In genomic region chr6:2713473-2714358, GRCh38 we compare ENCODE assay signal across 17 cellular contexts. TPM values are rescaled to one million over a fixed set of nuclear protein-coding genes. Genes with fewer than 3 reads are reported as not detected.
DNase-seq lines count a peak whose midpoint lies in the region; ATAC-seq and TF ChIP-seq lines count a peak whose summit lies in the region.
"Had no signal": no experiment of that assay in that cellular context is flagged by ENCODE, and none has a peak within 500 bp of the region (broad histone marks: within the 10 kb centered on the region; RNA-seq: fewer than 3 reads in every experiment).

No MANE protein-coding gene starts in this region.

- H3K9me3 Mint-ChIP-seq in stimulated activated naive B cell treated with anti-CD40 and anti-IgM and Interleukin-4, amounts not matched to agents 10 μg/mL and 1 μg/mL and 100 μg/mL, for 72 hours: peaks cover 7 to 10% of the 10 kb centered on the region in 2 donors

- TF ChIP-seq POLR2A in testis (IDR thresholded peaks at IDR 0.05): no peak

- H3K27me3 ChIP-seq in testis: no peaks in the 10 kb centered on the region
- H3K27me3 ChIP-seq: tibial nerve had no signal

- peaks cover 0 to 4% of the 10 kb centered on the region in 2 donors for H3K4me1 Mint-ChIP-seq in stimulated activated naive B cell treated with anti-CD40 and anti-IgM and Interleukin-4, amounts not matched to agents 10 μg/mL and 1 μg/mL and 100 μg/mL, for 72 hours
- H3K4me1 Mint-ChIP-seq: nephron progenitor cell had no signal

- peak overlapping the region; percentile 56 for H3K27ac Mint-ChIP-seq in stimulated activated naive B cell treated with anti-CD40 and anti-IgM and Interleukin-4, amounts not matched to agents 10 μg/mL and 1 μg/mL and 100 μg/mL, for 72 hours
- H3K27ac Mint-ChIP-seq: activated CD8-positive, alpha-beta T cell treated with anti-CD3 and anti-CD28 coated beads, Interleukin-2, amount 10 ng/mL, durations not matched to agents 7 days and 5 days; nephron progenitor cell had no signal

- no peaks in the 10 kb centered on the region for H3K9me3 ChIP-seq in testis

- peaks cover 5% of the 10 kb centered on the region in 2 donors for H3K27me3 Mint-ChIP-seq in stimulated activated naive B cell treated with anti-CD40 and anti-IgM and Interleukin-4, amounts not matched to agents 10 μg/mL and 1 μg/mL and 100 μg/mL, for 72 hours

- ATAC-seq in esophagus mucosa (peak; percentile 72), HG02642 (IDR thresholded peaks at IDR 0.05; ENCODE audit: poor library complexity, unreplicated experiment) (no peak)
- ATAC-seq in stimulated activated naive B cell treated with anti-CD40 and anti-IgM and Interleukin-4, amounts not matched to agents 10 μg/mL and 1 μg/mL and 100 μg/mL, for 72 hours (replicated peaks): no peak
- ATAC-seq: activated CD8-positive, alpha-beta T cell treated with anti-CD3 and anti-CD28 coated beads, Interleukin-2, amount 10 ng/mL, durations not matched to agents 7 days and 5 days had no signal

- intact Hi-C loops in testis (cut with DNase I; ENCODE audit: low total_unique reads): no loop called here

- H3K36me3 Mint-ChIP-seq in stimulated activated naive B cell treated with anti-CD40 and anti-IgM and Interleukin-4, amounts not matched to agents 10 μg/mL and 1 μg/mL and 100 μg/mL, for 72 hours: peaks cover 4 to 7% of the 10 kb centered on the region in 2 donors

- no peaks in the 10 kb centered on the region for H3K36me3 ChIP-seq in testis (ENCODE audit: low read depth, missing control alignments)
- H3K36me3 ChIP-seq: tibial nerve had no signal

- no peaks in the 10 kb centered on the region for H3K4me1 ChIP-seq in testis

- DNase-seq in DMS53 (lab: John Stamatoyannopoulos, UW): peak; percentile 7
- no peak for DNase-seq in DMS53 treated with DMSO at 0.1 percent for 48 hours (lab: John Stamatoyannopoulos, UW; ENCODE audit: unreplicated experiment)
- DNase-seq in OCI-M1 (lab: John Stamatoyannopoulos, UW): peak; percentile 32
- no peak for DNase-seq in stimulated activated naive B cell treated with anti-CD40 and anti-IgM and Interleukin-4, amounts not matched to agents 10 μg/mL and 1 μg/mL and 100 μg/mL, for 72 hours
- DNase-seq in NCI-H510A (lab: John Stamatoyannopoulos, UW): no peak
- no peak for DNase-seq in testis
- DNase-seq: activated CD8-positive, alpha-beta T cell treated with anti-CD3 and anti-CD28 coated beads, Interleukin-2, amount 10 ng/mL, durations not matched to agents 7 days and 5 days; activated naive CD4-positive, alpha-beta T cell treated with Interleukin-2 at 50 U/mL for 16 hours; foreskin melanocyte; kidney; NCI-H1930; nephron progenitor cell; T-helper 2 cell had no signal

- no peak overlapping the region for H3K4me3 Mint-ChIP-seq in stimulated activated naive B cell treated with anti-CD40 and anti-IgM and Interleukin-4, amounts not matched to agents 10 μg/mL and 1 μg/mL and 100 μg/mL, for 72 hours
- H3K4me3 Mint-ChIP-seq: activated CD8-positive, alpha-beta T cell treated with anti-CD3 and anti-CD28 coated beads, Interleukin-2, amount 10 ng/mL, durations not matched to agents 7 days and 5 days; nephron progenitor cell had no signal

- H3K27ac ChIP-seq in testis: no peak overlapping the region
- H3K27ac ChIP-seq: 22Rv1, tibial nerve had no signal

- no peak overlapping the region for H3K4me3 ChIP-seq in testis
- H3K4me3 ChIP-seq: tibial nerve had no signal

- TF ChIP-seq CTCF in testis (IDR thresholded peaks at IDR 0.05): no peak

- 88 to 90% methylated on average over 11 of the region's 11 CpGs for WGBS in testis, 2 donors

RNA-seq across cellular contexts. Expression of gene MYLK4, which starts 37.0 kb away (rescaled TPM):
- total RNA-seq in esophagus mucosa: 0.84 TPM
- 1 to 10 TPM in 1 of 2 donors, under 1 TPM in 1; 0.71 to 1.5 TPM for total RNA-seq in testis
- 0.62 TPM for polyA plus RNA-seq in testis (ENCODE audit: insufficient read depth, low read depth, low replicate concordance)

RNA-seq across cellular contexts. Expression of gene WRNIP1, which starts 51.5 kb away (rescaled TPM):
- total RNA-seq in esophagus mucosa: 41.2 TPM
- total RNA-seq in testis: 100 to 1,000 TPM in 1 of 2 donors, 10 to 100 TPM in 1; 95.8 to 102 TPM
- polyA plus RNA-seq in testis (ENCODE audit: insufficient read depth, low read depth, low replicate concordance): 57.7 TPM

Comparison
In these comparisons a context has a peak if more than half of its experiments do, and no peak if none do; other contexts are left out.
1. DNase-seq: peak in DMS53 (single experiment) and OCI-M1 (single experiment); none in DMS53 treated with DMSO at 0.1 percent for 48 hours (single experiment), stimulated activated naive B cell treated with anti-CD40 and anti-IgM and Interleukin-4, amounts not matched to agents 10 μg/mL and 1 μg/mL and 100 μg/mL, for 72 hours (single experiment), NCI-H510A (single experiment) and testis (single experiment).